ENCODE assay signal across 15 cellular contexts in genomic region chr3:128783774-128784173, GRCh38. TPM values are rescaled to one million over a fixed set of nuclear protein-coding genes. Genes with fewer than 3 reads are reported as not detected.
DNase-seq lines count a peak whose midpoint lies in the region; ATAC-seq and TF ChIP-seq lines count a peak whose summit lies in the region.
"Had no signal": no experiment of that assay in that cellular context is flagged by ENCODE, and none has a peak within 500 bp of the region (broad histone marks: within the 10 kb centered on the region; RNA-seq: fewer than 3 reads in every experiment).

No MANE protein-coding gene starts in this region.

- TF ChIP-seq CTCF in gastroesophageal sphincter (IDR thresholded peaks at IDR 0.05): no peak

- H3K27me3 ChIP-seq in BLaER1 treated with 17β-estradiol and CSF1 and Interleukin-3, amounts not matched to agents 10 nM and 100 nM: no peaks in the 10 kb centered on the region
- H3K27me3 ChIP-seq in HUES48 (ENCODE audit: control insufficient read depth, insufficient read depth, low read length): no peaks in the 10 kb centered on the region
- no peaks in the 10 kb centered on the region for H3K27me3 ChIP-seq in gastroesophageal sphincter
- H3K27me3 ChIP-seq: pancreas had no signal

- no peak overlapping the region for H3K4me3 Mint-ChIP-seq in naive B cell
- H3K4me3 Mint-ChIP-seq: dendritic cell treated with granulocyte-macrophage colony-stimulating factor and Interleukin-4, amounts not matched to agents 40 ng/mL and 50 ng/mL, for 4 days had no signal

- WGBS in gastroesophageal sphincter (ENCODE audit: low coverage in 1 of 2), 2 donors: 36 to 45% methylated on average over 4 of the region's 4 CpGs

- peaks cover 97 to 100% (median 99%) of the 10 kb centered on the region in 11 experiments for H4K20me1 ChIP-seq in BLaER1 treated with 17β-estradiol and CSF1 and Interleukin-3, amounts not matched to agents 10 nM and 100 nM

- peak overlapping the region in 4 of 6 donors; percentile 5 to 86 (median 36) for H3K27ac Mint-ChIP-seq in naive B cell
- H3K27ac Mint-ChIP-seq: dendritic cell treated with granulocyte-macrophage colony-stimulating factor and Interleukin-4, amounts not matched to agents 40 ng/mL and 50 ng/mL, for 4 days had no signal

- no peaks in the 10 kb centered on the region for H3K9me3 ChIP-seq in BLaER1 treated with 17β-estradiol and CSF1 and Interleukin-3, amounts not matched to agents 10 nM and 100 nM (replicated peaks in 1 of 11)
- H3K9me3 ChIP-seq in HUES48 (ENCODE audit: control insufficient read depth, insufficient read depth, low read length): no peaks in the 10 kb centered on the region
- no peaks in the 10 kb centered on the region for H3K9me3 ChIP-seq in gastroesophageal sphincter
- H3K9me3 ChIP-seq: pancreas had no signal

- peak; percentile 64 for DNase-seq in cerebellar cortex (ENCODE audit: low spot score)
- DNase-seq in naive B cell: no peak
- DNase-seq in left colon: no peak
- no peak for DNase-seq in activated T-cell treated with anti-CD3 and anti-CD28 coated beads, Interleukin-2, amount 50 U/mL, for 48 hours
- DNase-seq: activated CD8-positive, alpha-beta memory T cell treated with anti-CD3 and anti-CD28 coated beads for 24 hours; GDM1; NCI-H1048; NCI-H2081; NCI-H510A; pancreas had no signal

- ATAC-seq in naive B cell (ENCODE audit: low read depth in 2 of 2) (no peak), left colon (no peak), GM18517 (IDR thresholded peaks at IDR 0.05; ENCODE audit: unreplicated experiment) (no peak), gastroesophageal sphincter (no peak)

- TF ChIP-seq EP300 in gastroesophageal sphincter (IDR thresholded peaks at IDR 0.05): no peak

- H3K4me3 ChIP-seq in BLaER1 treated with 17β-estradiol and CSF1 and Interleukin-3, amounts not matched to agents 10 nM and 100 nM: no peak overlapping the region
- H3K4me3 ChIP-seq in HUES48 (ENCODE audit: low read depth, low read length): no peak overlapping the region
- H3K4me3 ChIP-seq in gastroesophageal sphincter: no peak overlapping the region
- H3K4me3 ChIP-seq: pancreas had no signal

- peak overlapping the region; percentile 46 to 86 (median 65); a peak in 20 of 22 replicates for H3K4me2 ChIP-seq in BLaER1 treated with 17β-estradiol and CSF1 and Interleukin-3, amounts not matched to agents 10 nM and 100 nM

- no peak for TF ChIP-seq POLR2A in gastroesophageal sphincter (IDR thresholded peaks at IDR 0.05)

- no peak overlapping the region; a peak in 1 of 22 replicates for H3K27ac ChIP-seq in BLaER1 treated with 17β-estradiol and CSF1 and Interleukin-3, amounts not matched to agents 10 nM and 100 nM
- H3K27ac ChIP-seq in HUES48 (ENCODE audit: low read depth, low read length) (peak overlapping the region; percentile 21), gastroesophageal sphincter (no peak overlapping the region)
- H3K27ac ChIP-seq: pancreas had no signal

- no peaks in the 10 kb centered on the region for H3K27me3 Mint-ChIP-seq in naive B cell
- H3K27me3 Mint-ChIP-seq: dendritic cell treated with granulocyte-macrophage colony-stimulating factor and Interleukin-4, amounts not matched to agents 40 ng/mL and 50 ng/mL, for 4 days had no signal

- no peaks in the 10 kb centered on the region for H3K36me3 Mint-ChIP-seq in naive B cell

- no peaks in the 10 kb centered on the region for H3K9me3 Mint-ChIP-seq in naive B cell
- H3K9me3 Mint-ChIP-seq: dendritic cell treated with granulocyte-macrophage colony-stimulating factor and Interleukin-4, amounts not matched to agents 40 ng/mL and 50 ng/mL, for 4 days had no signal

- H3K9ac ChIP-seq in BLaER1 treated with 17β-estradiol and CSF1 and Interleukin-3, amounts not matched to agents 10 nM and 100 nM: peak overlapping the region in 1 of 11 experiments; percentile 10; a peak in 1 of 22 replicates
- H3K9ac ChIP-seq in HUES48 (ENCODE audit: low read depth, low read length): no peak overlapping the region

- peaks cover 54 to 98% (median 78%) of the 10 kb centered on the region in 10 experiments for H3K4me1 ChIP-seq in BLaER1 treated with 17β-estradiol and CSF1 and Interleukin-3, amounts not matched to agents 10 nM and 100 nM
- peaks cover 40% of the 10 kb centered on the region for H3K4me1 ChIP-seq in HUES48 (ENCODE audit: control insufficient read depth, insufficient read depth, low read length)
- H3K4me1 ChIP-seq in gastroesophageal sphincter: peaks cover 3 to 100% (median 38%) of the 10 kb centered on the region in 3 donors

- H3K4me1 Mint-ChIP-seq in naive B cell: peaks cover 66 to 91% (median 91%) of the 10 kb centered on the region in 3 donors

- peaks cover 0 to 23% (median 8%) of the 10 kb centered on the region in 11 experiments; a peak in 14 of 22 replicates for H3K36me3 ChIP-seq in BLaER1 treated with 17β-estradiol and CSF1 and Interleukin-3, amounts not matched to agents 10 nM and 100 nM
- H3K36me3 ChIP-seq in HUES48 (ENCODE audit: control insufficient read depth, insufficient read depth, low read length): no peaks in the 10 kb centered on the region
- no peaks in the 10 kb centered on the region for H3K36me3 ChIP-seq in gastroesophageal sphincter
- H3K36me3 ChIP-seq: pancreas had no signal

- intact Hi-C loops in left colon (cut with DNase I, micrococcal nuclease): no loop called here

RNA-seq across cellular contexts. Expression of gene RAB7A, which starts 57.8 kb away (rescaled TPM):
- 100 to 1,000 TPM; 165 to 252 (median 189) TPM for polyA plus RNA-seq in naive B cell (ENCODE audit: low read depth in 6 of 6)
- total RNA-seq in left colon (100 to 1,000 TPM; 254 to 307 TPM), gastroesophageal sphincter (100 to 1,000 TPM in 1 of 4 donors, 10 to 100 TPM in 3; 77.9 to 109 (median 87.2) TPM)
